19 cellular contexts compared by ENCODE assay signal in genomic region chr4:26542996-26543395, GRCh38. TPM values are rescaled to one million over a fixed set of nuclear protein-coding genes. Genes with fewer than 3 reads are reported as not detected.
DNase-seq lines count a peak whose midpoint lies in the region; ATAC-seq and TF ChIP-seq lines count a peak whose summit lies in the region.
"Had no signal": no experiment of that assay in that cellular context is flagged by ENCODE, and none has a peak within 500 bp of the region (broad histone marks: within the 10 kb centered on the region; RNA-seq: fewer than 3 reads in every experiment).

No MANE protein-coding gene starts in this region.

- H4K5ac ChIP-seq in mesendoderm (ENCODE audit: low read length): no peak overlapping the region

- DNase-seq in A673 (ENCODE audit: low spot score): peak; percentile 59
- DNase-seq in HAP-1 (ENCODE audit: low spot score in 2 of 2): peak; percentile 79 to 95
- DNase-seq in astrocyte of the spinal cord (ENCODE audit: low read depth, low spot score): peak; percentile 37
- DNase-seq in mesendoderm: no peak
- DNase-seq in dorsolateral prefrontal cortex: no peak
- DNase-seq: 8988T; ACHN; Calu3; CD4-positive, CD25-positive, alpha-beta regulatory T cell; DMS79; GDM1; HCEC 1CT; HFFc6 had no signal

- no peak overlapping the region for H3K23ac ChIP-seq in mesendoderm (ENCODE audit: low read length)

- no peak for TF ChIP-seq EP300 in gastroesophageal sphincter (IDR thresholded peaks at IDR 0.05)

- H2BK5ac ChIP-seq in mesendoderm (ENCODE audit: low read length): no peak overlapping the region

- H3K9ac ChIP-seq in mesendoderm (ENCODE audit: low read length): no peak overlapping the region
- H3K9ac ChIP-seq: BLaER1 treated with 17β-estradiol and CSF1 and Interleukin-3, amounts not matched to agents 10 nM and 100 nM had no signal

- CTCF ChIA-PET in A673 (lab: Charles Lee): no interaction called here

- no peak overlapping the region for H3K4ac ChIP-seq in mesendoderm (ENCODE audit: low read depth, low read length)

- H3K4me3 ChIP-seq in A673 (ENCODE audit: low read depth, low read length, poor library complexity, severe bottlenecking) (no peak overlapping the region), HAP-1 (no peak overlapping the region), astrocyte of the spinal cord (ENCODE audit: low read depth, low read length) (no peak overlapping the region), mesendoderm (ENCODE audit: low read length) (no peak overlapping the region), gastroesophageal sphincter (no peak overlapping the region), dorsolateral prefrontal cortex (no peak overlapping the region)
- H3K4me3 ChIP-seq: BLaER1 treated with 17β-estradiol and CSF1 and Interleukin-3, amounts not matched to agents 10 nM and 100 nM had no signal

- H3K36me3 ChIP-seq in A673 (ENCODE audit: insufficient read depth, low read length, poor library complexity, severe bottlenecking) (no peaks in the 10 kb centered on the region), HAP-1 (replicated peaks) (no peaks in the 10 kb centered on the region), mesendoderm (ENCODE audit: control insufficient read depth, insufficient read depth, low read length) (no peaks in the 10 kb centered on the region), gastroesophageal sphincter (no peaks in the 10 kb centered on the region)
- H3K36me3 ChIP-seq: BLaER1 treated with 17β-estradiol and CSF1 and Interleukin-3, amounts not matched to agents 10 nM and 100 nM had no signal

- H3K79me2 ChIP-seq in mesendoderm (ENCODE audit: control insufficient read depth, insufficient read depth, low read length): no peaks in the 10 kb centered on the region

- POLR2A ChIA-PET in A673 (lab: Charles Lee; ENCODE audit: low non-redundant PET): no interaction called here

- no peaks in the 10 kb centered on the region for H3K79me1 ChIP-seq in mesendoderm (ENCODE audit: low read length)

- WGBS in mesendoderm (ENCODE audit: extremely low coverage, insufficient coverage, low lambda C conversion rate): no CpG with 5 or more reads among the region's 3 CpGs
- WGBS in gastroesophageal sphincter (ENCODE audit: low coverage in 1 of 2), 2 donors: 47 to 48% methylated on average over 3 of the region's 3 CpGs

- TF ChIP-seq POLR2A in gastroesophageal sphincter (IDR thresholded peaks at IDR 0.05): no peak

- no peak overlapping the region for H2AK5ac ChIP-seq in mesendoderm (ENCODE audit: low read length)

- no peak for ATAC-seq in HG02571 (IDR thresholded peaks at IDR 0.05; ENCODE audit: unreplicated experiment)
- no peak for ATAC-seq in gastroesophageal sphincter
- no peak for ATAC-seq in GM19328 (IDR thresholded peaks at IDR 0.05; ENCODE audit: unreplicated experiment)

- no peak for TF ChIP-seq CTCF in A673 (conservative IDR thresholded peaks at IDR 0.05; ENCODE audit: low read depth, low read length)
- no peak for TF ChIP-seq CTCF in astrocyte of the spinal cord (IDR thresholded peaks at IDR 0.05; ENCODE audit: low read depth, low read length)
- no peak for TF ChIP-seq CTCF in gastroesophageal sphincter (IDR thresholded peaks at IDR 0.05)
- no peak for TF ChIP-seq CTCF in dorsolateral prefrontal cortex (IDR thresholded peaks at IDR 0.05 in 54 of 56, conservative IDR thresholded peaks at IDR 0.05 in 2 of 56; ENCODE audit: low read depth in 1 of 56, partially characterized antibody in 56 of 56)

- in situ Hi-C loops in HAP-1 (cut with MboI; ENCODE audit: low sequenced_read_pairs) (no loop called here), astrocyte of the spinal cord (cut with HindIII; ENCODE audit: low sequenced_read_pairs) (no loop called here)

- H3K27me3 ChIP-seq in A673 (replicated peaks; ENCODE audit: insufficient read depth, low read depth, low read length, poor library complexity) (no peaks in the 10 kb centered on the region), HAP-1 (ENCODE audit: low read depth) (no peaks in the 10 kb centered on the region; the same call in 1 of the 2 replicates), mesendoderm (ENCODE audit: insufficient read depth, low read length, poor library complexity) (no peaks in the 10 kb centered on the region), gastroesophageal sphincter (no peaks in the 10 kb centered on the region), dorsolateral prefrontal cortex (no peaks in the 10 kb centered on the region)
- H3K27me3 ChIP-seq: BLaER1 treated with 17β-estradiol and CSF1 and Interleukin-3, amounts not matched to agents 10 nM and 100 nM had no signal

- H3K18ac ChIP-seq in mesendoderm (ENCODE audit: low read length): no peak overlapping the region

- intact Hi-C loops in A673 (cut with micrococcal nuclease; ENCODE audit: unreplicated experiment): no loop called here
- intact Hi-C loops in dorsolateral prefrontal cortex (cut with DNase I): no loop called here

- no peak overlapping the region for H3K27ac ChIP-seq in A673 (ENCODE audit: low read depth, low read length, poor library complexity, severe bottlenecking)
- no peak overlapping the region for H3K27ac ChIP-seq in mesendoderm (ENCODE audit: low read depth, low read length)
- no peak overlapping the region for H3K27ac ChIP-seq in gastroesophageal sphincter
- no peak overlapping the region for H3K27ac ChIP-seq in dorsolateral prefrontal cortex
- H3K27ac ChIP-seq: BLaER1 treated with 17β-estradiol and CSF1 and Interleukin-3, amounts not matched to agents 10 nM and 100 nM; HL-60 had no signal

- no peak overlapping the region for H4K8ac ChIP-seq in mesendoderm (ENCODE audit: low read depth, low read length)

- H3K9me3 ChIP-seq in A673 (ENCODE audit: low read depth, low read length, poor library complexity, severe bottlenecking): peaks cover 6% of the 10 kb centered on the region
- H3K9me3 ChIP-seq in HAP-1: peaks cover 3% of the 10 kb centered on the region; the same call in 1 of the 2 replicates
- H3K9me3 ChIP-seq in gastroesophageal sphincter: peaks cover 0 to 31% (median 0%) of the 10 kb centered on the region in 3 donors

- peaks cover 5% of the 10 kb centered on the region for H3K4me1 ChIP-seq in A673 (ENCODE audit: insufficient read depth, low read length, poor library complexity, severe bottlenecking)
- H3K4me1 ChIP-seq in HAP-1: peaks cover 7% of the 10 kb centered on the region
- no peaks in the 10 kb centered on the region for H3K4me1 ChIP-seq in mesendoderm (ENCODE audit: control insufficient read depth, low read depth, low read length)
- no peaks in the 10 kb centered on the region for H3K4me1 ChIP-seq in gastroesophageal sphincter
- H3K4me1 ChIP-seq: BLaER1 treated with 17β-estradiol and CSF1 and Interleukin-3, amounts not matched to agents 10 nM and 100 nM had no signal

- no peak overlapping the region for H2BK15ac ChIP-seq in mesendoderm (replicated peaks; ENCODE audit: low read depth)

- peak overlapping the region; percentile 45 for H2BK120ac ChIP-seq in mesendoderm (ENCODE audit: low read depth, low read length)

- no peak overlapping the region for H3K56ac ChIP-seq in mesendoderm (ENCODE audit: low read length)

- no peak overlapping the region for H3K4me2 ChIP-seq in mesendoderm (ENCODE audit: low read length)
- H3K4me2 ChIP-seq: BLaER1 treated with 17β-estradiol and CSF1 and Interleukin-3, amounts not matched to agents 10 nM and 100 nM had no signal

- no TSS peak for BruUV-seq in A673 (replicated peaks; lab: Mats Ljungman, UMichigan)

RNA-seq across cellular contexts. Expression of gene TBC1D19, which starts 40.9 kb away (rescaled TPM):
- total RNA-seq in A673 (2021) (9.9 and 10.9 TPM in 2 replicates), gastroesophageal sphincter (10 to 100 TPM; 13.2 to 20.1 (median 15.9) TPM), dorsolateral prefrontal cortex (10 to 100 TPM; 14.4 to 38.3 (median 22.7) TPM)
- 1.7 TPM for polyA plus RNA-seq in mesendoderm (2013, experiment 1 of 2)
- 1.8 TPM for polyA plus RNA-seq in mesendoderm (2013, experiment 2 of 2)

RNA-seq across cellular contexts. Expression of gene CCKAR, which starts 52.7 kb away (rescaled TPM):
- not detected in 2 replicates for total RNA-seq in A673 (2021)
- polyA plus RNA-seq in mesendoderm (2013, experiment 1 of 2): not detected
- not detected for polyA plus RNA-seq in mesendoderm (2013, experiment 2 of 2)
- 1 to 10 TPM in 2 of 4 donors, under 1 TPM in 1, not detected in 1; 0.54 to 2.1 (median 1.3) TPM for total RNA-seq in gastroesophageal sphincter
- 1 to 10 TPM in 3 of 120 experiments, under 1 TPM in 77, not detected in 40; 0.23 to 1.3 (median 0.50) TPM for total RNA-seq in dorsolateral prefrontal cortex
- total RNA-seq: Calu3; CD4-positive, CD25-positive, alpha-beta regulatory T cell; H1; HFFc6 had no signal
- polyA plus RNA-seq: CD4-positive, CD25-positive, alpha-beta regulatory T cell; H1 had no signal

Comparison
In these comparisons a context has a peak if more than half of its experiments do, and no peak if none do; other contexts are left out.
1. DNase-seq: peak in A673 (single experiment), HAP-1 (2 of 2) and astrocyte of the spinal cord (single experiment); none in mesendoderm (single experiment) and dorsolateral prefrontal cortex (0 of 10).